30 cellular contexts compared by ENCODE assay signal in genomic region chr17:44772308-44773024, GRCh38. TPM values are rescaled to one million over a fixed set of nuclear protein-coding genes. Genes with fewer than 3 reads are reported as not detected.
"Had no signal": no experiment of that assay in that cellular context is flagged by ENCODE, and none has a peak within 500 bp of the region (broad histone marks: within the 10 kb centered on the region; RNA-seq: fewer than 3 reads in every experiment).

No MANE protein-coding gene starts in this region.

- H3K4me1 ChIP-seq: breast epithelium had no signal

- ATAC-seq: activated CD4-positive, CD25-positive, alpha-beta regulatory T cell treated with anti-CD3 and anti-CD28 coated beads, Interleukin-2, amount 50 U/mL, for 24 hours; activated naive CD4-positive, alpha-beta T cell treated with anti-CD3 and anti-CD28 coated beads, Interleukin-2, amount 50 U/mL, for 72 hours; activated T-cell treated with anti-CD3 and anti-CD28 coated beads, Interleukin-2, amount 50 U/mL, for 72 hours; esophagus mucosa; T-helper 17 cell had no signal

- H3K36me3 ChIP-seq: ascending aorta, breast epithelium, cardiac muscle cell had no signal

- H3K4me3 ChIP-seq: ascending aorta, breast epithelium, cardiac muscle cell, coronary artery, dorsolateral prefrontal cortex had no signal

- H3K27me3 ChIP-seq: ascending aorta, cardiac muscle cell, dorsolateral prefrontal cortex had no signal

- H3K27ac ChIP-seq: ascending aorta, breast epithelium, cardiac muscle cell, coronary artery, WERI-Rb-1 had no signal

- FAIRE-seq: frontal cortex had no signal

- H3K9me3 ChIP-seq: ascending aorta, breast epithelium had no signal

- DNase-seq: activated B cell treated with CpG ODN at 0.5 μM for 24 hours; activated CD4-positive, alpha-beta memory T cell treated with anti-CD3 and anti-CD28 coated beads, Interleukin-2, amount 10 ng/mL, durations not matched to agents 7 days and 5 days; activated CD4-positive, alpha-beta T cell treated with anti-CD3 and anti-CD28 coated beads for 48 hours; activated CD4-positive, alpha-beta T cell treated with anti-CD3 and anti-CD28 coated beads, Interleukin-2, amount 50 U/mL, for 4 hours; activated CD8-positive, alpha-beta memory T cell treated with anti-CD3 and anti-CD28 coated beads, Interleukin-2, amount 50 U/mL, for 48 hours; activated gamma-delta T cell; activated naive CD4-positive, alpha-beta T cell; activated naive CD4-positive, alpha-beta T cell treated with anti-CD3 and anti-CD28 coated beads, Interleukin-2, amount 10 ng/mL, durations not matched to agents 7 days and 5 days; activated naive CD8-positive, alpha-beta T cell treated with anti-CD3 and anti-CD28 coated beads, Interleukin-2, amount 10 ng/mL, durations not matched to agents 7 days and 5 days; activated T-cell treated with anti-CD3 and anti-CD28 coated beads for 4 hours; activated T-cell treated with anti-CD3 and anti-CD28 coated beads, Interleukin-2, amount 50 U/mL, for 24 hours; activated T-cell treated with anti-CD3 and anti-CD28 coated beads, Interleukin-2, amount 50 U/mL, for 72 hours; central memory CD4-positive, alpha-beta T cell; cerebellar nuclear complex; dorsolateral prefrontal cortex; effector memory CD4-positive, alpha-beta T cell; endodermal cell; foreskin fibroblast; head of caudate nucleus; T-helper 17 cell; T1000; WERI-Rb-1 had no signal

RNA-seq across cellular contexts. Expression of gene ADAM11, which starts 13.7 kb away (rescaled TPM):
- total RNA-seq: ascending aorta had no signal

RNA-seq across cellular contexts. Expression of gene GJC1, which starts 57.6 kb away (rescaled TPM):
- total RNA-seq: T-helper 17 cell had no signal
